In the genomic region with DNA sequence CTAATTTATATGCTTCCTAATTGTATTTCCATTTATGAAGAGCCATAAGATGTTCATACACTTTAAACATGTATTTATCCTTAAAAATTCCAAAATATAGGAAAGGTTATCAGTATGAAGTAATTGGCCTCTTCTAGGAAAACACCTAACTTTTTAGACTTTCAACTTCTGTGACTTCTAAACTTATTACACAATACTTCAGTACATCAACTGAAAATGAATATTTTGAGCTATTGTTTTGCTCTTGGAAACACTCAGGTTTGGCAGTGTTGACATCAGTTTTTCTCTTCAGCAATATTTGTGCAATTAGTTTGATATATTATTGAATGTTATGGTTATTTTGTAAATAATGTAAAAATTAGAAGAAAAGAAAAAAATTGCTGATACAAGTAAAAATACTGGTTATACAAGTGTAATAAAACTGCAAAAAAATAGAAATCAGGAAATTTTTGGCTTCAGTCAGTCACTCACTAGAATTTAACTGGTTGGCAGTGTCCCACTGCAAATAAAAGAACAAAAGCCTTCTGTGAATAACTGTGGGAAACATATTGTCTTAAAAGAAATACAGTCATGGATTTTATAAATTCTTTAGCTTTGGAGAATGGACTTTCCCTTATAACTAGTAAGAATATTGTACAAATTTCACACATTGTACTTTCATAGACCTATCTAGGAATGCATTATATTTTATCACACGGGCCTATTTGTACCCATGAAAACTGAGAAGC, we compare ENCODE assay signal across 16 cellular contexts.
"Had no signal": no experiment of that assay in that cellular context is flagged by ENCODE, and none has a peak within 500 bp of the region (broad histone marks: within the 10 kb centered on the region; RNA-seq: fewer than 3 reads in every experiment).

No MANE protein-coding gene starts in this region.

- H3K4me3 ChIP-seq: mucosa of descending colon, thyroid gland had no signal

- H3K9me3 ChIP-seq: mucosa of descending colon, thyroid gland had no signal

- H3K27me3 ChIP-seq: thyroid gland had no signal

- H3K36me3 Mint-ChIP-seq: memory B cell; naive thymus-derived CD4-positive, alpha-beta T cell; stimulated activated naive B cell treated with anti-CD40 and anti-IgM and Interleukin-4, amounts not matched to agents 10 μg/mL and 1 μg/mL and 100 μg/mL, for 72 hours had no signal

- H3K27ac ChIP-seq: parathyroid adenoma, thyroid gland had no signal

- H3K27ac Mint-ChIP-seq: activated CD4-positive, alpha-beta T cell treated with anti-CD3 and anti-CD28 coated beads, Interleukin-2, amount 10 ng/mL, durations not matched to agents 24 days and 14 days; activated CD8-positive, alpha-beta T cell treated with anti-CD3 and anti-CD28 coated beads for 36 hours; activated T-cell treated with anti-CD3 and anti-CD28 coated beads, Interleukin-2, amount 50 U/mL, for 24 hours; activated T-helper 2 cell treated with anti-CD3 and anti-CD28 coated beads, Interferon-gamma antibody, Interleukin-2, Interleukin-4, amounts not matched to agents 10 μg/mL and 5 μg/mL and 100 μg/mL, durations not matched to agents 14 hours and 24 hours and 36 hours; memory B cell; naive thymus-derived CD4-positive, alpha-beta T cell; stimulated activated naive B cell treated with anti-CD40 and anti-IgM and Interleukin-4, amounts not matched to agents 10 μg/mL and 1 μg/mL and 100 μg/mL, for 72 hours; T-helper 1 cell treated with Interleukin-12 subunit alpha and Interleukin-12 subunit beta and Interleukin-4 antibody, amounts not matched to agents 30 μg/mL and 1 μg/mL, for 36 hours had no signal

- H3K4me1 Mint-ChIP-seq: activated CD4-positive, alpha-beta T cell treated with anti-CD3 and anti-CD28 coated beads, Interleukin-2, amount 10 ng/mL, durations not matched to agents 24 days and 14 days; memory B cell; naive thymus-derived CD4-positive, alpha-beta T cell; stimulated activated naive B cell treated with anti-CD40 and anti-IgM and Interleukin-4, amounts not matched to agents 10 μg/mL and 1 μg/mL and 100 μg/mL, for 72 hours had no signal

- FAIRE-seq: bronchial epithelial cell had no signal

- H3K79me2 ChIP-seq: parathyroid adenoma had no signal

- H3K27me3 Mint-ChIP-seq: activated CD4-positive, alpha-beta T cell treated with anti-CD3 and anti-CD28 coated beads, Interleukin-2, amount 10 ng/mL, durations not matched to agents 24 days and 14 days; activated CD8-positive, alpha-beta T cell treated with anti-CD3 and anti-CD28 coated beads for 36 hours; activated T-cell treated with anti-CD3 and anti-CD28 coated beads, Interleukin-2, amount 50 U/mL, for 24 hours; naive thymus-derived CD4-positive, alpha-beta T cell; stimulated activated naive B cell treated with anti-CD40 and anti-IgM and Interleukin-4, amounts not matched to agents 10 μg/mL and 1 μg/mL and 100 μg/mL, for 72 hours had no signal

- H3K4me3 Mint-ChIP-seq: activated CD4-positive, alpha-beta T cell treated with anti-CD3 and anti-CD28 coated beads, Interleukin-2, amount 10 ng/mL, durations not matched to agents 24 days and 14 days; activated CD8-positive, alpha-beta T cell treated with anti-CD3 and anti-CD28 coated beads for 36 hours; activated T-cell treated with anti-CD3 and anti-CD28 coated beads, Interleukin-2, amount 50 U/mL, for 24 hours; memory B cell; naive thymus-derived CD4-positive, alpha-beta T cell; stimulated activated naive B cell treated with anti-CD40 and anti-IgM and Interleukin-4, amounts not matched to agents 10 μg/mL and 1 μg/mL and 100 μg/mL, for 72 hours; T-helper 1 cell treated with Interleukin-12 subunit alpha and Interleukin-12 subunit beta and Interleukin-4 antibody, amounts not matched to agents 30 μg/mL and 1 μg/mL, for 36 hours had no signal

- H2AFZ ChIP-seq: parathyroid adenoma had no signal

- H3K4me1 ChIP-seq: parathyroid adenoma, thyroid gland had no signal

- H3K9ac ChIP-seq: parathyroid adenoma had no signal

- H3K36me3 ChIP-seq: thyroid gland had no signal

- ATAC-seq: activated CD8-positive, alpha-beta T cell treated with anti-CD3 and anti-CD28 coated beads for 36 hours; mucosa of descending colon; naive thymus-derived CD4-positive, alpha-beta T cell; sciatic nerve; stimulated activated naive B cell treated with anti-CD40 and anti-IgM and Interleukin-4, amounts not matched to agents 10 μg/mL and 1 μg/mL and 100 μg/mL, for 72 hours had no signal

- H3K9me3 Mint-ChIP-seq: activated CD4-positive, alpha-beta T cell treated with anti-CD3 and anti-CD28 coated beads, Interleukin-2, amount 10 ng/mL, durations not matched to agents 24 days and 14 days; activated CD8-positive, alpha-beta T cell treated with anti-CD3 and anti-CD28 coated beads for 36 hours; activated T-helper 2 cell treated with anti-CD3 and anti-CD28 coated beads, Interferon-gamma antibody, Interleukin-2, Interleukin-4, amounts not matched to agents 10 μg/mL and 5 μg/mL and 100 μg/mL, durations not matched to agents 14 hours and 24 hours and 36 hours; memory B cell; stimulated activated naive B cell treated with anti-CD40 and anti-IgM and Interleukin-4, amounts not matched to agents 10 μg/mL and 1 μg/mL and 100 μg/mL, for 72 hours; T-helper 1 cell treated with Interleukin-12 subunit alpha and Interleukin-12 subunit beta and Interleukin-4 antibody, amounts not matched to agents 30 μg/mL and 1 μg/mL, for 36 hours had no signal

- DNase-seq: activated CD4-positive, alpha-beta T cell treated with anti-CD3 and anti-CD28 coated beads, Interleukin-2, amount 10 ng/mL, durations not matched to agents 24 days and 14 days; activated CD8-positive, alpha-beta T cell treated with anti-CD3 and anti-CD28 coated beads for 36 hours; activated naive CD4-positive, alpha-beta T cell treated with Interleukin-2 at 50 U/mL for 16 hours; activated T-cell treated with anti-CD3 and anti-CD28 coated beads, Interleukin-2, amount 50 U/mL, for 24 hours; cerebellar nuclear complex; cortex of kidney; mucosa of descending colon; naive thymus-derived CD4-positive, alpha-beta T cell; stimulated activated naive B cell treated with anti-CD40 and anti-IgM and Interleukin-4, amounts not matched to agents 10 μg/mL and 1 μg/mL and 100 μg/mL, for 72 hours; thyroid gland had no signal
